27 cellular contexts compared by ENCODE assay signal in the genomic region with DNA sequence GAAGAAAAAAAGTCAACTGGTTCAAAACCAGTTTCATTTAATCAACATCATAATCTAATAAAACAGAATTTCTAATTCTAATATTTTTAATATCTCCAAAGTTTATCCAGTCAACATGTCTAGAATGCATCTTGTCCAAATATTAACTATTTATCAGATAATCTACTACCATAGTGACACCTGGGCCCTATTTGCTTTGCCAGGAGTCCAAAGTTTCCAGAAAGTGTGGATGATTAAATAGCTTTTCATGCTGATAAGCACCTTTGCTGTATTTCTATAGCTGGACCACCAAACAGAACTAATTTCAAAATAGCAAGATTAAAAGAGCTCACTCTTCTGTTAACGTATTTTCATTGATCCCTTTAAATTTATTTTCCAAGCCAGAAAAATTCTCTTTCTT. TPM values are rescaled to one million over a fixed set of nuclear protein-coding genes. Genes with fewer than 3 reads are reported as not detected.
"Had no signal": no experiment of that assay in that cellular context is flagged by ENCODE, and none has a peak within 500 bp of the region (broad histone marks: within the 10 kb centered on the region; RNA-seq: fewer than 3 reads in every experiment).

No MANE protein-coding gene starts in this region.

- H3K4me2 ChIP-seq: SK-N-SH had no signal

- H3K27ac ChIP-seq: HL-60, RWPE1 had no signal

- H3K9ac ChIP-seq: SK-N-SH had no signal

- DNase-seq: KBM-7, MV-4-11, NCI-H1048, NCI-H1105, NCI-H1417, NCI-H1436 treated with DMSO at 0.1 percent for 48 hours, NCI-H1694, NCI-H1930, NCI-H2081, NCI-H2107, NCI-H2227 treated with DMSO at 0.1 percent for 48 hours, NCI-H446, NCI-H510A, NCI-H524 treated with DMSO at 0.1 percent for 48 hours, NCI-H69, NCI-H774, PC-3, SHP77, SK-N-SH, SW 1271 had no signal

- H3K9me3 ChIP-seq: SK-N-SH had no signal

- ATAC-seq: Panc1, PC-3 had no signal

- H3K9me2 ChIP-seq: SK-N-SH had no signal

RNA-seq across cellular contexts. Expression of gene TAAR1, which starts 12.3 kb away (rescaled TPM):
- total RNA-seq: LHCN-M2, MCF 10A, OCI-LY7, PC-3, SK-MEL-5 had no signal
- polyA plus RNA-seq: SK-N-SH had no signal

RNA-seq across cellular contexts. Expression of gene VNN1, which starts 42.6 kb away (rescaled TPM):
- total RNA-seq: OCI-LY7, SK-MEL-5 had no signal
- polyA plus RNA-seq: SK-N-SH had no signal

RNA-seq across cellular contexts. Expression of gene TAAR2, which starts 47.2 kb away (rescaled TPM):
- total RNA-seq: LHCN-M2, MCF 10A, OCI-LY7, PC-3, SK-MEL-5 had no signal
- polyA plus RNA-seq: SK-N-SH had no signal
